ENCODE assay signal across 8 cellular contexts in genomic region chr3:72482589-72483249, GRCh38. TPM values are rescaled to one million over a fixed set of nuclear protein-coding genes. Genes with fewer than 3 reads are reported as not detected.
A peak's percentile ranks its signal among the peaks of the same experiment; 100 is the strongest.
DNase-seq lines count a peak whose midpoint lies in the region; ATAC-seq and TF ChIP-seq lines count a peak whose summit lies in the region.

No MANE protein-coding gene starts in this region.

- peaks cover 14% of the 10 kb centered on the region for H3K9me3 Mint-ChIP-seq in activated T-helper 2 cell treated with anti-CD3 and anti-CD28 coated beads, Interferon-gamma antibody, Interleukin-2, Interleukin-4, amounts not matched to agents 10 μg/mL and 5 μg/mL and 100 μg/mL, durations not matched to agents 14 hours and 24 hours and 36 hours

- H3K4me1 ChIP-seq in OCI-LY3 (ENCODE audit: low read length) (peaks cover 33% of the 10 kb centered on the region), cardiac muscle cell (ENCODE audit: low read depth) (peaks cover 7% of the 10 kb centered on the region), gastrocnemius medialis (peaks cover 12 to 23% of the 10 kb centered on the region in 2 donors)

- peak overlapping the region; percentile 90 for H3K27ac Mint-ChIP-seq in activated T-helper 2 cell treated with anti-CD3 and anti-CD28 coated beads, Interferon-gamma antibody, Interleukin-2, Interleukin-4, amounts not matched to agents 10 μg/mL and 5 μg/mL and 100 μg/mL, durations not matched to agents 14 hours and 24 hours and 36 hours

- peaks cover 27% of the 10 kb centered on the region for H3K36me3 Mint-ChIP-seq in activated T-helper 2 cell treated with anti-CD3 and anti-CD28 coated beads, Interferon-gamma antibody, Interleukin-2, Interleukin-4, amounts not matched to agents 10 μg/mL and 5 μg/mL and 100 μg/mL, durations not matched to agents 14 hours and 24 hours and 36 hours (ENCODE audit: low read depth)

- no peaks in the 10 kb centered on the region for H3K27me3 Mint-ChIP-seq in activated T-helper 2 cell treated with anti-CD3 and anti-CD28 coated beads, Interferon-gamma antibody, Interleukin-2, Interleukin-4, amounts not matched to agents 10 μg/mL and 5 μg/mL and 100 μg/mL, durations not matched to agents 14 hours and 24 hours and 36 hours (ENCODE audit: low read depth)

- TF ChIP-seq CTCF in AG04450 (IDR thresholded peaks at IDR 0.05; ENCODE audit: low read depth, low read length) = no peak
- TF ChIP-seq CTCF in OCI-LY3 (IDR thresholded peaks at IDR 0.05; ENCODE audit: low read depth, low read length) = no peak
- no peak for TF ChIP-seq CTCF in cardiac muscle cell (IDR thresholded peaks at IDR 0.05; ENCODE audit: low read depth, low read length)
- no peak for TF ChIP-seq CTCF in gastrocnemius medialis (IDR thresholded peaks at IDR 0.05 in 4 of 5, conservative IDR thresholded peaks at IDR 0.05 in 1 of 5)

- peak overlapping the region; percentile 61 for H3K4me3 Mint-ChIP-seq in activated T-helper 2 cell treated with anti-CD3 and anti-CD28 coated beads, Interferon-gamma antibody, Interleukin-2, Interleukin-4, amounts not matched to agents 10 μg/mL and 5 μg/mL and 100 μg/mL, durations not matched to agents 14 hours and 24 hours and 36 hours (ENCODE audit: low read depth)

- TF ChIP-seq POLR2A in gastrocnemius medialis (IDR thresholded peaks at IDR 0.05) = peak; percentile 4 to 22

- peak overlapping the region; percentile 61 for H3K27ac ChIP-seq in AG04450 (ENCODE audit: low read depth, low read length)
- H3K27ac ChIP-seq in OCI-LY3 (ENCODE audit: low read length) = no peak overlapping the region
- H3K27ac ChIP-seq in cardiac muscle cell = peak overlapping the region; percentile 19
- peak overlapping the region; percentile 75 to 83 (median 79) for H3K27ac ChIP-seq in gastrocnemius medialis

- H3K27me3 ChIP-seq in AG04450 (ENCODE audit: control insufficient read depth, insufficient read depth, low read length) (peaks cover 3% of the 10 kb centered on the region), OCI-LY3 (ENCODE audit: low read depth, low read length) (0 out of 2 replicates have a peak, but pooled peaks cover 2% of the 10 kb centered on the region), cardiac muscle cell (no peaks in the 10 kb centered on the region), gastrocnemius medialis (no peaks in the 10 kb centered on the region)

- CTCF ChIA-PET in AG04450 (lab: Charles Lee) = interaction anchor here (0.7 to 0.9 kb wide), 2 partner anchors 165 to 339 kb away, joined by 3 read pairs; no protein-coding TSS in a partner anchor

- H3K79me2 ChIP-seq in OCI-LY3 (ENCODE audit: low read length) = no peaks in the 10 kb centered on the region

- intact Hi-C loops in activated T-helper 2 cell treated with anti-CD3 and anti-CD28 coated beads, Interferon-gamma antibody, Interleukin-2, Interleukin-4, amounts not matched to agents 10 μg/mL and 5 μg/mL and 100 μg/mL, durations not matched to agents 14 hours and 24 hours and 36 hours (cut with micrococcal nuclease) = loop anchor here (1.0 to 10.0 kb wide), 10 partner anchors 7 to 608 kb away; no protein-coding TSS in a partner anchor
- intact Hi-C loops in gastrocnemius medialis (cut with DNase I; ENCODE audit: low total_unique reads) = loop anchor here (2.0 to 5.0 kb wide), 2 partner anchors 36 to 340 kb away; partner anchors contain the start of gene RYBP

- in situ Hi-C loops in gastrocnemius medialis (cut with MboI; ENCODE audit: low sequenced_read_pairs in 4 of 4) = no loop called here

- peak overlapping the region; percentile 14; the same call in 1 of the 2 replicates for H3K9ac ChIP-seq in OCI-LY3 (ENCODE audit: low read length)

- H3K4me1 Mint-ChIP-seq in activated T-helper 2 cell treated with anti-CD3 and anti-CD28 coated beads, Interferon-gamma antibody, Interleukin-2, Interleukin-4, amounts not matched to agents 10 μg/mL and 5 μg/mL and 100 μg/mL, durations not matched to agents 14 hours and 24 hours and 36 hours (ENCODE audit: low read depth) = peaks cover 76% of the 10 kb centered on the region

- H3K36me3 ChIP-seq in OCI-LY3 (replicated peaks; ENCODE audit: low read depth, low read length) = no peaks in the 10 kb centered on the region
- H3K36me3 ChIP-seq in cardiac muscle cell = no peaks in the 10 kb centered on the region
- H3K36me3 ChIP-seq in gastrocnemius medialis = no peaks in the 10 kb centered on the region

- no peaks in the 10 kb centered on the region for H4K20me1 ChIP-seq in OCI-LY3 (ENCODE audit: insufficient read depth, low read length)

- POLR2A ChIA-PET in AG04450 (lab: Yijun Ruan, JAX) = interaction anchor here (0.9 kb wide), 1 partner anchor 109 kb away, joined by 3 read pairs; no protein-coding TSS in a partner anchor

- H3K4me2 ChIP-seq in OCI-LY3 (ENCODE audit: low read length) = peak overlapping the region; percentile 73

- H3K9me3 ChIP-seq in AG04450 (ENCODE audit: control insufficient read depth, insufficient read depth, low read length) (no peaks in the 10 kb centered on the region), OCI-LY3 (ENCODE audit: insufficient read depth, low read length) (no peaks in the 10 kb centered on the region), cardiac muscle cell (ENCODE audit: low read depth) (no peaks in the 10 kb centered on the region), gastrocnemius medialis (no peaks in the 10 kb centered on the region)

- peak; percentile 44 for ATAC-seq in GM21576 (IDR thresholded peaks at IDR 0.05; ENCODE audit: unreplicated experiment)
- ATAC-seq in gastrocnemius medialis = peak; percentile 98
- no peak for ATAC-seq in HG03175 (IDR thresholded peaks at IDR 0.05; ENCODE audit: unreplicated experiment)

- DNase-seq in AG04450 (ENCODE audit: low read depth, low spot score) (peak; percentile 27), cardiac muscle cell (ENCODE audit: low read depth in 1 of 2, low spot score in 1 of 2) (peak; percentile 22 to 81), gastrocnemius medialis (peak; percentile 66 to 91), ecto neural progenitor cell (ENCODE audit: low spot score) (no peak)
- DNase-seq in activated T-helper 2 cell treated with anti-CD3 and anti-CD28 coated beads, Interferon-gamma antibody, Interleukin-2, Interleukin-4, amounts not matched to agents 10 μg/mL and 5 μg/mL and 100 μg/mL, durations not matched to agents 14 hours and 24 hours and 36 hours (ENCODE audit: low spot score) = peak; percentile 63

- peak overlapping the region; percentile 50 for H2AFZ ChIP-seq in OCI-LY3 (ENCODE audit: low read depth, low read length)

- peak overlapping the region; percentile 43 for H3K4me3 ChIP-seq in AG04450 (ENCODE audit: low read depth, low read length)
- peak overlapping the region; percentile 68 for H3K4me3 ChIP-seq in OCI-LY3 (ENCODE audit: low read length)
- no peak overlapping the region for H3K4me3 ChIP-seq in cardiac muscle cell
- peak overlapping the region; percentile 23 to 45 (median 42) for H3K4me3 ChIP-seq in gastrocnemius medialis

RNA-seq across cellular contexts. Expression of gene RYBP, which starts 36.3 kb away (rescaled TPM):
- 10.3 and 13.7 TPM in 2 replicates for polyA plus RNA-seq in AG04450 (2011; rRNA removed)
- polyA minus RNA-seq in AG04450 (2011; rRNA and poly(A)+ RNA removed) = 9.2 and 12.9 TPM in 2 replicates
- 78.1 and 78.3 TPM in 2 replicates for total RNA-seq in activated T-helper 2 cell treated with anti-CD3 and anti-CD28 coated beads, Interferon-gamma antibody, Interleukin-2, Interleukin-4, amounts not matched to agents 10 μg/mL and 5 μg/mL and 100 μg/mL, durations not matched to agents 14 hours and 24 hours and 36 hours
- total RNA-seq in cardiac muscle cell = 9.5 and 12.2 TPM in 2 replicates
- polyA plus RNA-seq in cardiac muscle cell = 4.9 TPM in 2 replicates
- 1 to 10 TPM; 2.8 to 3.4 (median 3.3) TPM for total RNA-seq in gastrocnemius medialis
